Comparison of ENCODE assay signal across 20 cellular contexts in genomic region chr13:24381539-24382265, GRCh38.
DNase-seq lines count a peak whose midpoint lies in the region; ATAC-seq, FAIRE-seq and TF ChIP-seq lines count a peak whose summit lies in the region.
"Had no signal": no experiment of that assay in that cellular context is flagged by ENCODE, and none has a peak within 500 bp of the region (broad histone marks: within the 10 kb centered on the region; RNA-seq: fewer than 3 reads in every experiment).

No MANE protein-coding gene starts in this region.

- no peak for ATAC-seq in HG03521 (IDR thresholded peaks at IDR 0.05; ENCODE audit: unreplicated experiment)
- ATAC-seq: heart left ventricle had no signal

- no peak overlapping the region for H2AFZ ChIP-seq in H9 (ENCODE audit: low read length)
- H2AFZ ChIP-seq in astrocyte (ENCODE audit: low read depth, low read length) = no peak overlapping the region
- H2AFZ ChIP-seq in MM.1S (ENCODE audit: low read length) = no peak overlapping the region
- H2AFZ ChIP-seq: PC-9 had no signal

- H3F3A ChIP-seq in MM.1S (ENCODE audit: insufficient read depth, low read length) = no peaks in the 10 kb centered on the region

- H4K91ac ChIP-seq in H9 (ENCODE audit: insufficient read length, low read depth, low read length) = no peak overlapping the region

- H3K36me3 ChIP-seq in astrocyte (ENCODE audit: insufficient read depth, low read length) = no peaks in the 10 kb centered on the region
- no peaks in the 10 kb centered on the region for H3K36me3 ChIP-seq in MM.1S (replicated peaks; ENCODE audit: insufficient read depth, low read length)
- H3K36me3 ChIP-seq: colonic mucosa, heart left ventricle had no signal

- DNase-seq in ACHN = peak; percentile 5
- DNase-seq in H9 = no peak
- DNase-seq in astrocyte (ENCODE audit: low read depth) = peak; percentile 43
- DNase-seq in myocyte (ENCODE audit: low read depth) = peak; percentile 77
- DNase-seq in NCI-H2196 treated with DMSO at 0.1 percent for 48 hours (lab: John Stamatoyannopoulos, UW; ENCODE audit: unreplicated experiment) = no peak
- DNase-seq in inferior parietal cortex (ENCODE audit: extremely low spot score) = no peak
- DNase-seq in MM.1S = no peak
- DNase-seq: activated CD4-positive, alpha-beta memory T cell treated with anti-CD3 and anti-CD28 coated beads for 36 hours; colonic mucosa; heart left ventricle; KBM-7; midbrain; NCI-H1694; NCI-H510A treated with DMSO at 0.1 percent for 48 hours; PC-9; stimulated activated naive B cell treated with anti-CD40 and anti-IgM and Interleukin-4, amounts not matched to agents 10 μg/mL and 1 μg/mL and 100 μg/mL, for 72 hours had no signal

- no CpG with 5 or more reads among the region's 14 CpGs for WGBS in H9 (ENCODE audit: extremely low coverage, insufficient read length, low lambda C conversion rate)

- no peak overlapping the region for H2BK20ac ChIP-seq in H9 (ENCODE audit: low read depth, low read length, poor library complexity, severe bottlenecking)

- H3K79me2 ChIP-seq in H9 (ENCODE audit: insufficient read depth, low read length) (no peaks in the 10 kb centered on the region), astrocyte (ENCODE audit: insufficient read depth, low read length) (no peaks in the 10 kb centered on the region), MM.1S (ENCODE audit: low read length) (no peaks in the 10 kb centered on the region)

- H2BK5ac ChIP-seq in H9 (ENCODE audit: insufficient read length, low read length) = no peak overlapping the region

- H3K27me3 ChIP-seq in H9 (ENCODE audit: insufficient read depth, low read length) (no peaks in the 10 kb centered on the region), astrocyte (ENCODE audit: insufficient read depth, low read length) (no peaks in the 10 kb centered on the region), MM.1S (replicated peaks; ENCODE audit: insufficient read depth, low read length) (no peaks in the 10 kb centered on the region)
- H3K27me3 ChIP-seq: colonic mucosa, heart left ventricle had no signal

- H3K36me3 Mint-ChIP-seq in H9 (ENCODE audit: insufficient read depth in 1 of 3, low read depth in 3 of 3) = no peaks in the 10 kb centered on the region; a peak in 2 of 7 replicates
- H3K36me3 Mint-ChIP-seq in astrocyte (ENCODE audit: low read depth, unreplicated experiment) = no peaks in the 10 kb centered on the region
- H3K36me3 Mint-ChIP-seq: activated CD4-positive, alpha-beta memory T cell treated with anti-CD3 and anti-CD28 coated beads for 36 hours; stimulated activated naive B cell treated with anti-CD40 and anti-IgM and Interleukin-4, amounts not matched to agents 10 μg/mL and 1 μg/mL and 100 μg/mL, for 72 hours had no signal

- TF ChIP-seq CTCF in H9 (conservative IDR thresholded peaks at IDR 0.05) (no peak), astrocyte (IDR thresholded peaks at IDR 0.05; ENCODE audit: insufficient read depth, low read depth, low read length) (no peak), MM.1S (IDR thresholded peaks at IDR 0.05; ENCODE audit: low read length) (no peak)

- FAIRE-seq in astrocyte (lab: Jason Lieb, UNC) = no peak
- FAIRE-seq: D721Med, endothelial cell of umbilical vein, TTC549 had no signal

- in situ Hi-C loops in ACHN (cut with HindIII; ENCODE audit: low pct_ligation_motif_present, low pct_unique_long_range_greater_than_20kb, low sequenced_read_pairs) = no loop called here

- no peak overlapping the region for H2AK5ac ChIP-seq in H9 (ENCODE audit: insufficient read length, low read length)

- H4K20me1 ChIP-seq in H9 (ENCODE audit: control insufficient read depth, insufficient read depth, insufficient read length) (no peaks in the 10 kb centered on the region), astrocyte (ENCODE audit: insufficient read depth, low read length) (no peaks in the 10 kb centered on the region), MM.1S (ENCODE audit: insufficient read depth, low read length) (no peaks in the 10 kb centered on the region)

- no peak overlapping the region for H2BK12ac ChIP-seq in H9 (ENCODE audit: insufficient read length, low read depth, low read length)

- H3K4me3 Mint-ChIP-seq in H9 = 0 out of 5 replicates have a peak overlapping the region, but pooled peaks of 1 of the 2 experiments have one; percentile 19
- H3K4me3 Mint-ChIP-seq in astrocyte (ENCODE audit: unreplicated experiment) = no peak overlapping the region
- H3K4me3 Mint-ChIP-seq: activated CD4-positive, alpha-beta memory T cell treated with anti-CD3 and anti-CD28 coated beads for 36 hours; stimulated activated naive B cell treated with anti-CD40 and anti-IgM and Interleukin-4, amounts not matched to agents 10 μg/mL and 1 μg/mL and 100 μg/mL, for 72 hours had no signal

- H2BK120ac ChIP-seq in H9 (ENCODE audit: low read depth, low read length, poor library complexity, severe bottlenecking) = no peak overlapping the region

- no peak overlapping the region for H3T11ph ChIP-seq in H9 (ENCODE audit: low read length)

- H3K9ac ChIP-seq in H9 (ENCODE audit: extremely low read depth, insufficient read length, low read length) (no peak overlapping the region), astrocyte (ENCODE audit: low read length) (no peak overlapping the region), MM.1S (ENCODE audit: low read length) (no peak overlapping the region)

- H3K56ac ChIP-seq in H9 (ENCODE audit: insufficient read length, low read depth, low read length) = no peak overlapping the region

- H3K18ac ChIP-seq in H9 (ENCODE audit: insufficient read length, low read depth, low read length) = no peak overlapping the region

- H3K27me3 Mint-ChIP-seq in H9 (ENCODE audit: low read depth) (no peaks in the 10 kb centered on the region; the same call in 1 of the 2 replicates), astrocyte (ENCODE audit: low read depth, unreplicated experiment) (peaks cover 5% of the 10 kb centered on the region)
- H3K27me3 Mint-ChIP-seq: activated CD4-positive, alpha-beta memory T cell treated with anti-CD3 and anti-CD28 coated beads for 36 hours had no signal

- H3K14ac ChIP-seq in H9 (ENCODE audit: insufficient read depth, low read length) = no peak overlapping the region

- H3K4me1 ChIP-seq in H9 (ENCODE audit: insufficient read depth, low read length) (no peaks in the 10 kb centered on the region), astrocyte (ENCODE audit: insufficient read depth, low read length) (no peaks in the 10 kb centered on the region), MM.1S (ENCODE audit: low read length) (no peaks in the 10 kb centered on the region)
- H3K4me1 ChIP-seq: colonic mucosa, heart left ventricle had no signal

- H3K23ac ChIP-seq in H9 (ENCODE audit: insufficient read length, low read depth, low read length) = no peak overlapping the region

- H4K5ac ChIP-seq in H9 (ENCODE audit: insufficient read length, low read depth, low read length) = no peak overlapping the region

- peaks cover 2% of the 10 kb centered on the region for H3K23me2 ChIP-seq in H9 (ENCODE audit: insufficient read length, low read depth, low read length, poor library complexity, severe bottlenecking)

- no peak overlapping the region for H4K8ac ChIP-seq in H9 (replicated peaks; ENCODE audit: insufficient read length, low read depth, low read length)

- H3K79me1 ChIP-seq in H9 (ENCODE audit: insufficient read depth, low read depth, low read length, poor library complexity, severe bottlenecking) = no peaks in the 10 kb centered on the region

- peaks cover 8% of the 10 kb centered on the region in 2 experiments for H3K4me1 Mint-ChIP-seq in H9
- H3K4me1 Mint-ChIP-seq in astrocyte (ENCODE audit: low read depth, unreplicated experiment) = peaks cover 4% of the 10 kb centered on the region

- H3K27ac ChIP-seq in H9 (ENCODE audit: insufficient read length, low read depth, low read length) (no peak overlapping the region), astrocyte (ENCODE audit: low read depth, low read length) (no peak overlapping the region), MM.1S (ENCODE audit: low read length) (no peak overlapping the region)
- H3K27ac ChIP-seq: colonic mucosa, heart left ventricle, PC-9 had no signal

- no peaks in the 10 kb centered on the region for H3K9me2 ChIP-seq in MM.1S (replicated peaks; ENCODE audit: insufficient read depth, low read length)

- H3K4ac ChIP-seq in H9 (ENCODE audit: low read depth, low read length) = no peak overlapping the region

- H3K27ac Mint-ChIP-seq in H9 (peak overlapping the region in 2 of 3 experiments; percentile 91 to 94; a peak in 3 of 7 replicates), astrocyte (ENCODE audit: unreplicated experiment) (no peak overlapping the region)
- H3K27ac Mint-ChIP-seq: activated CD4-positive, alpha-beta memory T cell treated with anti-CD3 and anti-CD28 coated beads for 36 hours; stimulated activated naive B cell treated with anti-CD40 and anti-IgM and Interleukin-4, amounts not matched to agents 10 μg/mL and 1 μg/mL and 100 μg/mL, for 72 hours had no signal

- no peaks in the 10 kb centered on the region for H3K9me3 ChIP-seq in H9 (ENCODE audit: control insufficient read depth, low read depth, low read length)
- H3K9me3 ChIP-seq in astrocyte (ENCODE audit: insufficient read depth, low read depth, low read length) = no peaks in the 10 kb centered on the region
- H3K9me3 ChIP-seq in MM.1S (replicated peaks; ENCODE audit: insufficient read depth, low read length) = no peaks in the 10 kb centered on the region
- H3K9me3 ChIP-seq: colonic mucosa, heart left ventricle had no signal

- H3K4me3 ChIP-seq in astrocyte (ENCODE audit: insufficient read depth, low read depth, low read length) = no peak overlapping the region
- H3K4me3 ChIP-seq in MM.1S (ENCODE audit: low read length) = no peak overlapping the region
- H3K4me3 ChIP-seq: colonic mucosa, heart left ventricle, PC-9 had no signal

- H3K9me3 Mint-ChIP-seq in H9 (no peaks in the 10 kb centered on the region; a peak in 1 of 5 replicates), astrocyte (ENCODE audit: unreplicated experiment) (peaks cover 2% of the 10 kb centered on the region)
- H3K9me3 Mint-ChIP-seq: activated CD4-positive, alpha-beta memory T cell treated with anti-CD3 and anti-CD28 coated beads for 36 hours; stimulated activated naive B cell treated with anti-CD40 and anti-IgM and Interleukin-4, amounts not matched to agents 10 μg/mL and 1 μg/mL and 100 μg/mL, for 72 hours had no signal

- no peak overlapping the region for H3K4me2 ChIP-seq in H9 (ENCODE audit: insufficient read depth, insufficient read length, low read length)
- H3K4me2 ChIP-seq in astrocyte (ENCODE audit: low read length) = no peak overlapping the region
- no peak overlapping the region for H3K4me2 ChIP-seq in MM.1S (ENCODE audit: low read depth, low read length)
- H3K4me2 ChIP-seq: PC-9 had no signal

- no peak overlapping the region for H2BK15ac ChIP-seq in H9 (ENCODE audit: low read depth, low read length)

Comparison
In these comparisons a context has a peak if more than half of its experiments do, and no peak if none do; other contexts are left out.
1. DNase-seq: peak in ACHN (single experiment), astrocyte (single experiment) and myocyte (single experiment); none in H9 (single experiment), NCI-H2196 treated with DMSO at 0.1 percent for 48 hours (single experiment), inferior parietal cortex (single experiment) and MM.1S (single experiment).